In the genomic region with DNA sequence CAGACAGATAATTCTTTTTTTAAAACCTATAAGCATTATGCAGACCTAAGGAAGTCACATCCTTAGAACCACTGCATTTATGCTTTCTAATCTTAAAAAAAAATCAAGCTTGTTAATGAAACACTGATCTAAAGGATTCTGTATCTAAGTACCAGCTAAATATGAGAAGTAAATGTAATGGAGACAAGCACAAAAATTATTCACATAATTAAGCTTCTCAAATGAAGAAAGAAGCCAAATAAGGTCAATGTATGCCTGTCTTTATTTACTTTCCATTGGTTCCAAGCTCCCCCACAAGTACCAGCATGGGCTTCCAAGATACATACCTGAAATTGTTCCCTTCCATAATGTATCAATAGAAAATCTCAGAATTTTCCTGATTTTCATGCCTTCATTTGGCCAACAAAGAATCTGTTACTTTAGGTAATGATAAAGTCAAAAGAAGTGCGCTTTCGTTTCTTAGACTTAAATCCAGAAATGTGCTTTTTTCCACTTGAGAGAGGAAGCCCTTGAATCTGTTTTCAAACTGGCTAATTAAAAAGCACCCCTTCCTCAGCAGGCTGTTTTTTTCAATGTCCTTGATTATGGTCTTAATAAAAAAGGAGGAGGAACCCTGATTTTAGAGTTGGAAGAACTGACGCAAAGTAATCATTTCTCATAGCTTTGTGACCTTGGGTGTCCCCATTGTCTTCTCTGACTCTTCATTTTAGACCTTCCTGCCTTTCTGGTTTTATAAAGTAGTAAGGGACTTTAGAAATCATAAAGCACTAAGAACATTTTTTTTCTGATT, we compare ENCODE assay signal across 30 cellular contexts. TPM values are rescaled to one million over a fixed set of nuclear protein-coding genes. Genes with fewer than 3 reads are reported as not detected.
DNase-seq lines count a peak whose midpoint lies in the region; ATAC-seq and TF ChIP-seq lines count a peak whose summit lies in the region.
"Had no signal": no experiment of that assay in that cellular context is flagged by ENCODE, and none has a peak within 500 bp of the region (broad histone marks: within the 10 kb centered on the region; RNA-seq: fewer than 3 reads in every experiment).

No MANE protein-coding gene starts in this region.

- WGBS in mesenchymal stem cell = 100% methylated on average over 3 of the region's 3 CpGs
- 96% methylated on average over 3 of the region's 3 CpGs for WGBS in smooth muscle cell (ENCODE audit: low lambda C conversion rate)

- H3F3A ChIP-seq in smooth muscle cell (ENCODE audit: low read depth) = peaks cover 11% of the 10 kb centered on the region

- H2AFZ ChIP-seq in mesenchymal stem cell (ENCODE audit: low read depth, low read length) = no peak overlapping the region
- H2AFZ ChIP-seq in smooth muscle cell (ENCODE audit: low read depth) = no peak overlapping the region

- no peak overlapping the region for H2BK15ac ChIP-seq in mesenchymal stem cell (ENCODE audit: low read depth, poor library complexity, severe bottlenecking)

- H3K27me3 ChIP-seq in mesenchymal stem cell (ENCODE audit: control insufficient read depth in 1 of 2, insufficient read depth in 1 of 2, low read length in 2 of 2) (no peaks in the 10 kb centered on the region), smooth muscle cell (ENCODE audit: low read depth) (no peaks in the 10 kb centered on the region)
- H3K27me3 ChIP-seq: breast epithelium, tibial artery had no signal

- H3K9ac ChIP-seq in mesenchymal stem cell (ENCODE audit: low read length) (peak overlapping the region; percentile 92), smooth muscle cell (ENCODE audit: low read depth) (no peak overlapping the region)

- no peak for TF ChIP-seq CTCF in smooth muscle cell (IDR thresholded peaks at IDR 0.05; ENCODE audit: borderline replicate concordance, insufficient read depth, poor library complexity, severe bottlenecking)

- H3K14ac ChIP-seq in mesenchymal stem cell (ENCODE audit: low read length in 2 of 2) = no peak overlapping the region

- no peak overlapping the region for H2BK120ac ChIP-seq in mesenchymal stem cell (ENCODE audit: low read depth, low read length)

- H4K91ac ChIP-seq in mesenchymal stem cell (ENCODE audit: low read length) = no peak overlapping the region

- DNase-seq in NAMALWA (ENCODE audit: low spot score) = peak; percentile 21
- no peak for DNase-seq in epithelial cell of prostate (ENCODE audit: low read depth, low spot score)
- peak; percentile 44 for DNase-seq in mesenchymal stem cell
- no peak for DNase-seq in smooth muscle cell (lab: John Stamatoyannopoulos, UW; ENCODE audit: unreplicated experiment)
- no peak for DNase-seq in NCI-H1092 (lab: John Stamatoyannopoulos, UW)
- DNase-seq in mucosa of gallbladder (ENCODE audit: low spot score) = no peak
- DNase-seq: activated CD4-positive, alpha-beta T cell treated with anti-CD3 and anti-CD28 coated beads for 36 hours; activated CD8-positive, alpha-beta memory T cell treated with anti-CD3 and anti-CD28 coated beads for 24 hours; activated naive CD4-positive, alpha-beta T cell treated with anti-CD3 and anti-CD28 coated beads, Interleukin-2, amount 50 U/mL, for 16 hours; activated T-cell treated with anti-CD3 and anti-CD28 coated beads for 4 hours; amygdala; Caco-2; foreskin fibroblast; head of caudate nucleus; left ventricle myocardium inferior; midbrain; NCI-H1048; NCI-H187 treated with DMSO at 0.1 percent for 48 hours; NCI-H2171; NCI-H510A treated with DMSO at 0.1 percent for 48 hours; stimulated activated CD4-positive, alpha-beta T cell treated with anti-CD3 and anti-CD28 coated beads, Interleukin-2, amount 100 ng/mL, for 48 hours; T1000; tibial artery had no signal

- no peak overlapping the region for H3K4ac ChIP-seq in mesenchymal stem cell (ENCODE audit: low read depth in 1 of 2, low read length in 2 of 2)

- H3K9me3 ChIP-seq in mesenchymal stem cell (ENCODE audit: control insufficient read depth, low read length) (no peaks in the 10 kb centered on the region), smooth muscle cell (replicated peaks; ENCODE audit: low read depth) (no peaks in the 10 kb centered on the region)
- H3K9me3 ChIP-seq: BLaER1 treated with 17β-estradiol and CSF1 and Interleukin-3, amounts not matched to agents 10 nM and 100 nM; breast epithelium; Caco-2; left ventricle myocardium inferior; tibial artery had no signal

- H3K4me3 ChIP-seq in mesenchymal stem cell (ENCODE audit: insufficient read depth in 1 of 2, low read depth in 1 of 2, low read length in 2 of 2) = no peak overlapping the region
- H3K4me3 ChIP-seq in smooth muscle cell = no peak overlapping the region

- H3K27ac ChIP-seq in epithelial cell of prostate (peak overlapping the region; percentile 74), mesenchymal stem cell (ENCODE audit: low read length, poor library complexity, severe bottlenecking) (no peak overlapping the region), smooth muscle cell (ENCODE audit: low read depth) (peak overlapping the region; percentile 10)
- H3K27ac ChIP-seq: left ventricle myocardium inferior, tibial artery, VCaP had no signal

- H4K8ac ChIP-seq in mesenchymal stem cell (ENCODE audit: low read length) = no peak overlapping the region

- H3K18ac ChIP-seq in mesenchymal stem cell (ENCODE audit: low read depth in 1 of 2, low read length in 2 of 2) = no peak overlapping the region

- no peak overlapping the region for H2AK5ac ChIP-seq in mesenchymal stem cell (ENCODE audit: low read length, severe bottlenecking)

- peaks cover 16% of the 10 kb centered on the region for H3K79me2 ChIP-seq in smooth muscle cell (ENCODE audit: low read depth)

- H3K79me1 ChIP-seq in mesenchymal stem cell (replicated peaks; ENCODE audit: low read length, poor library complexity, severe bottlenecking) = no peaks in the 10 kb centered on the region

- ATAC-seq in GM19324 (IDR thresholded peaks at IDR 0.05; ENCODE audit: low FRiP score, unreplicated experiment) = no peak
- ATAC-seq in GM21367 (IDR thresholded peaks at IDR 0.05; ENCODE audit: unreplicated experiment) = no peak
- ATAC-seq: activated CD4-positive, alpha-beta T cell treated with anti-CD3 and anti-CD28 coated beads for 36 hours; HCT116; natural killer cell treated with Interleukin-12 subunit alpha and Interleukin-12 subunit beta and Interleukin-15 and Interleukin-18, amount 100 ng/mL, for 72 hours had no signal

- peaks cover 0 to 25% of the 10 kb centered on the region in 2 experiments for H3K36me3 ChIP-seq in mesenchymal stem cell (ENCODE audit: control insufficient read depth in 1 of 2, insufficient read depth in 2 of 2, low read depth in 1 of 2, low read length in 2 of 2)
- no peaks in the 10 kb centered on the region for H3K36me3 ChIP-seq in smooth muscle cell (ENCODE audit: low read depth)
- H3K36me3 ChIP-seq: breast epithelium had no signal

- H4K20me1 ChIP-seq in smooth muscle cell (ENCODE audit: low read depth) = peaks cover 26% of the 10 kb centered on the region

- H3K4me2 ChIP-seq in mesenchymal stem cell (ENCODE audit: low read length, poor library complexity, severe bottlenecking) (no peak overlapping the region), smooth muscle cell (no peak overlapping the region)

- peaks cover 3% of the 10 kb centered on the region for H3K4me1 ChIP-seq in mesenchymal stem cell (ENCODE audit: control insufficient read depth, insufficient read depth, low read depth, low read length)
- H3K4me1 ChIP-seq in smooth muscle cell (ENCODE audit: low read depth) = peaks cover 21% of the 10 kb centered on the region
- H3K4me1 ChIP-seq: breast epithelium, Caco-2 had no signal

- no peak overlapping the region for H2BK5ac ChIP-seq in mesenchymal stem cell (ENCODE audit: low read depth, low read length, poor library complexity, severe bottlenecking)

- no peak overlapping the region for H2BK12ac ChIP-seq in mesenchymal stem cell (ENCODE audit: low read length in 2 of 2)

- H3K23ac ChIP-seq in mesenchymal stem cell (ENCODE audit: low read length in 2 of 2) = no peak overlapping the region

RNA-seq across cellular contexts. Expression of a gene that starts 3.8 kb away (rescaled TPM):
- polyA plus RNA-seq in mesenchymal stem cell (2013, experiment 1 of 2) = 71.9 TPM
- 72.5 TPM for polyA plus RNA-seq in mesenchymal stem cell (2013, experiment 2 of 2)
- total RNA-seq in smooth muscle cell (122 and 136 TPM in 2 replicates), mucosa of gallbladder (59.7 TPM)
- polyA plus RNA-seq in smooth muscle cell = 102 and 153 TPM in 2 replicates

Comparison
In these comparisons a context has a peak if more than half of its experiments do, and no peak if none do; other contexts are left out.
1. DNase-seq: peak in NAMALWA (single experiment) and mesenchymal stem cell (single experiment); none in epithelial cell of prostate (single experiment), smooth muscle cell (single experiment), NCI-H1092 (single experiment) and mucosa of gallbladder (single experiment).